ENCODE assay signal across 18 cellular contexts in genomic region chr3:16887130-16887529, GRCh38. TPM values are rescaled to one million over a fixed set of nuclear protein-coding genes. Genes with fewer than 3 reads are reported as not detected.
A peak's percentile ranks its signal among the peaks of the same experiment; 100 is the strongest.
DNase-seq lines count a peak whose midpoint lies in the region; ATAC-seq, FAIRE-seq and TF ChIP-seq lines count a peak whose summit lies in the region.
"Had no signal": no experiment of that assay in that cellular context is flagged by ENCODE, and none has a peak within 500 bp of the region (broad histone marks: within the 10 kb centered on the region; RNA-seq: fewer than 3 reads in every experiment).

No MANE protein-coding gene starts in this region.

- H3K79me2 ChIP-seq in KMS-11 (ENCODE audit: insufficient read depth, low read depth), result peaks cover 71% of the 10 kb centered on the region

- peaks cover 41% of the 10 kb centered on the region for H3K4me1 ChIP-seq in KMS-11 (ENCODE audit: low read depth, poor library complexity, severe bottlenecking)
- H3K4me1 ChIP-seq in neutrophil (ENCODE audit: control insufficient read depth in 1 of 2, insufficient read depth in 1 of 2, low read depth in 1 of 2, low read length in 1 of 2), result peaks cover 72 to 73% of the 10 kb centered on the region in 2 experiments
- H3K4me1 ChIP-seq in mucosa of descending colon (ENCODE audit: low read depth), result peaks cover 4% of the 10 kb centered on the region

- H3K9me3 ChIP-seq in neutrophil, result no peaks in the 10 kb centered on the region
- H3K9me3 ChIP-seq in mucosa of descending colon, result no peaks in the 10 kb centered on the region
- H3K9me3 ChIP-seq: SK-N-SH, suprapubic skin had no signal

- FAIRE-seq in H54 (lab: Jason Lieb, UNC), result no peak
- FAIRE-seq: A204.1 had no signal

- H3K36me3 ChIP-seq in KMS-11 (ENCODE audit: insufficient read depth), result no peaks in the 10 kb centered on the region
- H3K36me3 ChIP-seq in neutrophil, result no peaks in the 10 kb centered on the region
- no peaks in the 10 kb centered on the region for H3K36me3 ChIP-seq in mucosa of descending colon (ENCODE audit: low read depth)
- H3K36me3 ChIP-seq: suprapubic skin had no signal

- H3K27me3 ChIP-seq in KMS-11 (ENCODE audit: insufficient read depth, low read depth), result no peaks in the 10 kb centered on the region
- H3K27me3 ChIP-seq in neutrophil, result no peaks in the 10 kb centered on the region
- H3K27me3 ChIP-seq: suprapubic skin had no signal

- TF ChIP-seq POLR2A in H54 (IDR thresholded peaks at IDR 0.05; ENCODE audit: low read depth, low read length), result no peak

- H2AFZ ChIP-seq in KMS-11 (ENCODE audit: low read depth), result no peak overlapping the region

- H3K36me3 Mint-ChIP-seq in activated CD4-positive, alpha-beta T cell treated with anti-CD3 and anti-CD28 coated beads, Interleukin-2, amount 10 ng/mL, durations not matched to agents 24 days and 14 days (ENCODE audit: low read depth), result peaks cover 3% of the 10 kb centered on the region
- peaks cover 25% of the 10 kb centered on the region for H3K36me3 Mint-ChIP-seq in central memory CD8-positive, alpha-beta T cell (ENCODE audit: insufficient read depth)
- H3K36me3 Mint-ChIP-seq: mesothelial cell of epicardium had no signal

- TF ChIP-seq CTCF in KMS-11 (conservative IDR thresholded peaks at IDR 0.05; ENCODE audit: low read depth, low read length) (no peak), neutrophil (IDR thresholded peaks at IDR 0.05) (no peak), mucosa of descending colon (IDR thresholded peaks at IDR 0.05) (no peak)

- peak overlapping the region; percentile 73 for H3K27ac ChIP-seq in KMS-11
- H3K27ac ChIP-seq in neutrophil, result peak overlapping the region; percentile 94
- H3K27ac ChIP-seq: suprapubic skin had no signal

- peaks cover 60% of the 10 kb centered on the region for H3K4me1 Mint-ChIP-seq in activated CD4-positive, alpha-beta T cell treated with anti-CD3 and anti-CD28 coated beads, Interleukin-2, amount 10 ng/mL, durations not matched to agents 24 days and 14 days
- H3K4me1 Mint-ChIP-seq in central memory CD8-positive, alpha-beta T cell, result peaks cover 73% of the 10 kb centered on the region

- no peaks in the 10 kb centered on the region for H3K9me3 Mint-ChIP-seq in activated CD4-positive, alpha-beta T cell treated with anti-CD3 and anti-CD28 coated beads, Interleukin-2, amount 10 ng/mL, durations not matched to agents 24 days and 14 days
- H3K9me3 Mint-ChIP-seq in central memory CD8-positive, alpha-beta T cell, result no peaks in the 10 kb centered on the region
- H3K9me3 Mint-ChIP-seq: endodermal cell, mesothelial cell of epicardium had no signal

- intact Hi-C loops in activated CD4-positive, alpha-beta T cell treated with anti-CD3 and anti-CD28 coated beads, Interleukin-2, amount 10 ng/mL, durations not matched to agents 24 days and 14 days (cut with micrococcal nuclease), result loop anchor here (5.0 to 10.0 kb wide), 4 partner anchors 195 to 858 kb away; partner anchors contain the start of genes OXNAD1 and TBC1D5
- intact Hi-C loops in mucosa of descending colon (cut with DNase I, micrococcal nuclease), result no loop called here

- H3K27me3 Mint-ChIP-seq in activated CD4-positive, alpha-beta T cell treated with anti-CD3 and anti-CD28 coated beads, Interleukin-2, amount 10 ng/mL, durations not matched to agents 24 days and 14 days, result no peaks in the 10 kb centered on the region
- H3K27me3 Mint-ChIP-seq in central memory CD8-positive, alpha-beta T cell, result no peaks in the 10 kb centered on the region

- no peak for DNase-seq in activated CD4-positive, alpha-beta T cell treated with anti-CD3 and anti-CD28 coated beads, Interleukin-2, amount 10 ng/mL, durations not matched to agents 24 days and 14 days
- no peak for DNase-seq in activated CD4-positive, alpha-beta T cell treated with anti-CD3 and anti-CD28 coated beads, Interleukin-2, amount 50 U/mL, for 1 hour
- DNase-seq in central memory CD8-positive, alpha-beta T cell (ENCODE audit: low spot score in 2 of 2), result no peak
- DNase-seq in Ammon's horn (ENCODE audit: low spot score) (no peak), H54 (ENCODE audit: insufficient read length, low spot score) (no peak), mucosa of descending colon (no peak)
- DNase-seq: activated CD4-positive, alpha-beta T cell treated with anti-CD3 and anti-CD28 coated beads for 4 hours; anterior cingulate cortex; endodermal cell; KG1; NCI-H2081; retina; SK-N-SH had no signal

- no peak for ATAC-seq in central memory CD8-positive, alpha-beta T cell (replicated peaks; ENCODE audit: extremely low read depth, poor library complexity, severe bottlenecking)
- ATAC-seq in mucosa of descending colon, result no peak

- H3K4me3 Mint-ChIP-seq in activated CD4-positive, alpha-beta T cell treated with anti-CD3 and anti-CD28 coated beads, Interleukin-2, amount 10 ng/mL, durations not matched to agents 24 days and 14 days, result peak overlapping the region; percentile 93
- peak overlapping the region; percentile 95 for H3K4me3 Mint-ChIP-seq in central memory CD8-positive, alpha-beta T cell
- H3K4me3 Mint-ChIP-seq: endodermal cell, mesothelial cell of epicardium had no signal

- H3K4me2 ChIP-seq in KMS-11, result peak overlapping the region; percentile 63

- H3K9ac ChIP-seq in KMS-11, result peak overlapping the region; percentile 85
- H3K9ac ChIP-seq: SK-N-SH had no signal

- no peaks in the 10 kb centered on the region for H4K20me1 ChIP-seq in KMS-11 (ENCODE audit: insufficient read depth)

- H3K27ac Mint-ChIP-seq in activated CD4-positive, alpha-beta T cell treated with anti-CD3 and anti-CD28 coated beads, Interleukin-2, amount 10 ng/mL, durations not matched to agents 24 days and 14 days, result peak overlapping the region; percentile 91
- H3K27ac Mint-ChIP-seq in central memory CD8-positive, alpha-beta T cell (ENCODE audit: low read depth), result peak overlapping the region; percentile 94
- H3K27ac Mint-ChIP-seq: endodermal cell, mesothelial cell of epicardium had no signal

- H3K4me3 ChIP-seq in KMS-11 (IDR thresholded peaks at IDR 0.05; ENCODE audit: insufficient read depth, low read depth, low read length) (peak overlapping the region; percentile 8), neutrophil (ENCODE audit: low read depth in 1 of 2, low read length in 1 of 2) (peak overlapping the region; percentile 85 to 98), mucosa of descending colon (no peak overlapping the region)

RNA-seq across cellular contexts. Expression of gene PLCL2, which starts 2.4 kb away (rescaled TPM):
- total RNA-seq in activated CD4-positive, alpha-beta T cell treated with anti-CD3 and anti-CD28 coated beads, Interleukin-2, amount 10 ng/mL, durations not matched to agents 24 days and 14 days, result 14.8 and 15.2 TPM in 2 replicates
- 10 to 100 TPM; 15.0 to 35.0 (median 18.8) TPM for total RNA-seq in mucosa of descending colon
